ENCODE assay signal across 8 cellular contexts in the genomic region with DNA sequence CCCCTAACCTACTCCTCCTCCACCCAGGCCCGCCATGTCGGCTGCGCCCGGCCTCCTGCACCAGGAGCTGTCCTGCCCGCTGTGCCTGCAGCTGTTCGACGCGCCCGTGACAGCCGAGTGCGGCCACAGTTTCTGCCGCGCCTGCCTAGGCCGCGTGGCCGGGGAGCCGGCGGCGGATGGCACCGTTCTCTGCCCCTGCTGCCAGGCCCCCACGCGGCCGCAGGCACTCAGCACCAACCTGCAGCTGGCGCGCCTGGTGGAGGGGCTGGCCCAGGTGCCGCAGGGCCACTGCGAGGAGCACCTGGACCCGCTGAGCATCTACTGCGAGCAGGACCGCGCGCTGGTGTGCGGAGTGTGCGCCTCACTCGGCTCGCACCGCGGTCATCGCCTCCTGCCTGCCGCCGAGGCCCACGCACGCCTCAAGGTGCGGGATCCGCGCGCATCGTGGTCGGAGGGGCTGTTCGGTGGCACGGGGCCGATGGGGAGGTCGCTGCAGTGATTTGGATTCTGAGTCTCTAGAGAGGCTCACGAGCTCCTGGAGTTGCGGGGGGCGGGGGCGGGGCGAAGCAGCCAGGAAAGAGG. TPM values are rescaled to one million over a fixed set of nuclear protein-coding genes. Genes with fewer than 3 reads are reported as not detected.
DNase-seq lines count a peak whose midpoint lies in the region; ATAC-seq and TF ChIP-seq lines count a peak whose summit lies in the region.

No MANE protein-coding gene starts in this region.

- DNase-seq in NCI-H345 (lab: John Stamatoyannopoulos, UW) (peak; percentile 27), NCI-H345 treated with DMSO at 0.1 percent for 48 hours (lab: John Stamatoyannopoulos, UW; ENCODE audit: unreplicated experiment) (no peak), left colon (no peak), hepatic stellate cell (ENCODE audit: low spot score) (no peak), CD1c-positive myeloid dendritic cell (ENCODE audit: extremely low spot score) (no peak)

- H3K36me3 ChIP-seq in subcutaneous abdominal adipose tissue (ENCODE audit: control insufficient read depth in 5 of 5, insufficient read depth in 5 of 5, low read length in 5 of 5): no peaks in the 10 kb centered on the region

- H3K4me1 ChIP-seq in subcutaneous abdominal adipose tissue (ENCODE audit: control insufficient read depth in 5 of 5, insufficient read depth in 5 of 5, low read length in 5 of 5): peaks cover 0 to 27% (median 26%) of the 10 kb centered on the region in 5 donors

- H3K27ac Mint-ChIP-seq in brain: peak overlapping the region in 1 of 5 experiments; percentile 73

- peak; percentile 29 for ATAC-seq in left colon
- no peak for ATAC-seq in GM18873 (IDR thresholded peaks at IDR 0.05; ENCODE audit: low FRiP score, unreplicated experiment)

- H3K9me3 Mint-ChIP-seq in brain: no peaks in the 10 kb centered on the region

- no peak for TF ChIP-seq CTCF in brain (conservative IDR thresholded peaks at IDR 0.05)

- intact Hi-C loops in left colon (cut with DNase I, micrococcal nuclease): no loop called here

- H3K27me3 Mint-ChIP-seq in brain: peaks cover 86% of the 10 kb centered on the region

- peak overlapping the region in 4 of 5 donors; percentile 48 to 66 (median 58) for H3K4me3 ChIP-seq in subcutaneous abdominal adipose tissue (ENCODE audit: low read depth in 1 of 5, low read length in 5 of 5)

- H3K27ac ChIP-seq in subcutaneous abdominal adipose tissue (ENCODE audit: low read depth, low read length): no peak overlapping the region

- peaks cover 22 to 49% (median 43%) of the 10 kb centered on the region in 5 donors for H3K27me3 ChIP-seq in subcutaneous abdominal adipose tissue (ENCODE audit: control insufficient read depth in 5 of 5, insufficient read depth in 4 of 5, low read length in 5 of 5)

- no peaks in the 10 kb centered on the region for H3K9me3 ChIP-seq in subcutaneous abdominal adipose tissue (ENCODE audit: control insufficient read depth in 5 of 5, low read length in 5 of 5)

- H3K36me3 Mint-ChIP-seq in brain: no peaks in the 10 kb centered on the region

- H3K4me1 Mint-ChIP-seq in brain: peaks cover 23% of the 10 kb centered on the region

- peak overlapping the region; percentile 82 to 89 (median 83) for H3K4me3 Mint-ChIP-seq in brain

- H3K9ac ChIP-seq in subcutaneous abdominal adipose tissue (ENCODE audit: low read length in 5 of 5): peak overlapping the region in 1 of 5 donors; percentile 53

RNA-seq across cellular contexts. Expression of a gene that starts 0.9 kb away (rescaled TPM):
- 0.14 TPM for polyA plus RNA-seq in brain (ENCODE audit: insufficient read depth, low read depth, low replicate concordance)
- not detected for total RNA-seq in left colon

RNA-seq across cellular contexts. Expression of a gene that starts 2.1 kb away (rescaled TPM):
- 5.0 TPM for polyA plus RNA-seq in brain (ENCODE audit: insufficient read depth, low read depth, low replicate concordance)
- total RNA-seq in left colon: not detected

RNA-seq across cellular contexts. Expression of a gene that starts 12.2 kb away (rescaled TPM):
- 6.4 TPM for polyA plus RNA-seq in brain (ENCODE audit: insufficient read depth, low read depth, low replicate concordance)
- 10 to 100 TPM; 83.0 to 93.8 TPM for total RNA-seq in left colon

RNA-seq across cellular contexts. Expression of a gene that starts 34.9 kb away (rescaled TPM):
- polyA plus RNA-seq in brain (ENCODE audit: insufficient read depth, low read depth, low replicate concordance): 418 TPM
- total RNA-seq in left colon: 100 to 1,000 TPM; 158 to 173 TPM

RNA-seq across cellular contexts. Expression of a gene that starts 45.0 kb away (rescaled TPM):
- polyA plus RNA-seq in brain (ENCODE audit: insufficient read depth, low read depth, low replicate concordance): 2.0 TPM
- total RNA-seq in left colon: 1 to 10 TPM; 2.6 to 6.9 TPM
